In genomic region chr2:236775521-236775920, GRCh38 we compare ENCODE assay signal across 23 cellular contexts.
"Had no signal": no experiment of that assay in that cellular context is flagged by ENCODE, and none has a peak within 500 bp of the region (broad histone marks: within the 10 kb centered on the region; RNA-seq: fewer than 3 reads in every experiment).

No MANE protein-coding gene starts in this region.

- H3K36me3 ChIP-seq: gastroesophageal sphincter, sigmoid colon, upper lobe of left lung, WERI-Rb-1 had no signal

- H3K4me3 ChIP-seq: dorsolateral prefrontal cortex, gastroesophageal sphincter, mucosa of descending colon, sigmoid colon, upper lobe of left lung had no signal

- DNase-seq: activated CD4-positive, alpha-beta T cell treated with anti-CD3 and anti-CD28 coated beads, Interleukin-2, amount 10 ng/mL, durations not matched to agents 7 days and 5 days; activated CD4-positive, CD25-positive, alpha-beta regulatory T cell treated with anti-CD3 and anti-CD28 coated beads, Interleukin-2, amount 50 U/mL, for 72 hours; activated CD8-positive, alpha-beta memory T cell treated with anti-CD3 and anti-CD28 coated beads, Interleukin-2, amount 10 ng/mL, durations not matched to agents 7 days and 5 days; activated CD8-positive, alpha-beta T cell treated with anti-CD3 and anti-CD28 coated beads for 36 hours; activated effector memory CD4-positive, alpha-beta T cell treated with anti-CD3 and anti-CD28 coated beads, Interleukin-2, amount 50 U/mL, for 16 hours; activated naive CD4-positive, alpha-beta T cell treated with anti-CD3 and anti-CD28 coated beads, Interleukin-2, amount 10 ng/mL, durations not matched to agents 7 days and 5 days; activated T-cell treated with anti-CD3 and anti-CD28 coated beads for 4 hours; central memory CD4-positive, alpha-beta T cell; dorsolateral prefrontal cortex; effector memory CD8-positive, alpha-beta T cell; head of caudate nucleus; islet precursor cell; left cardiac atrium; mucosa of descending colon; naive B cell; occipital lobe; posterior cingulate gyrus; sigmoid colon; stimulated activated CD4-positive, alpha-beta T cell treated with anti-CD3 and anti-CD28 coated beads, Interleukin-4, amount 100 ng/mL, for 24 hours; stimulated activated naive CD4-positive, alpha-beta T cell treated with Interleukin-2 at 50 U/mL for 16 hours; upper lobe of left lung; WERI-Rb-1 had no signal

- H3K4me1 ChIP-seq: gastroesophageal sphincter, sigmoid colon, upper lobe of left lung had no signal

- H3K9me3 ChIP-seq: gastroesophageal sphincter, mucosa of descending colon, sigmoid colon, upper lobe of left lung had no signal

- H3K27ac ChIP-seq: gastroesophageal sphincter, sigmoid colon, upper lobe of left lung, WERI-Rb-1 had no signal

- H3K27me3 ChIP-seq: dorsolateral prefrontal cortex, gastroesophageal sphincter, sigmoid colon, upper lobe of left lung had no signal
